ENCODE assay signal across 1 cellular context in genomic region chr3:125374996-125375941, GRCh38.
TF ChIP-seq lines count a peak whose summit lies in the region.

ZNF148 (minus strand) TSS chr3:125375325; CDS start chr3:125313640, 61,685 bp downstream.

TF ChIP-seq in HepG2, 621 proteins besides CTCF, POLR2A, EP300 and RAD21 (continued from another document and continues in another):
- peak; percentile 88 for TF ChIP-seq ZNF142 (CRISPR knock-in tag; IDR thresholded peaks at IDR 0.05)
- no peak for TF ChIP-seq ARID2 (CRISPR knock-in tag; IDR thresholded peaks at IDR 0.05; ENCODE audit: borderline replicate concordance)
- TF ChIP-seq ZNF205 (CRISPR knock-in tag; IDR thresholded peaks at IDR 0.05) = no peak; the same call in 1 of the 2 replicates
- no peak for TF ChIP-seq NCOA5 (CRISPR knock-in tag; IDR thresholded peaks at IDR 0.05)
- peak; percentile 92 for TF ChIP-seq ZNF639 (CRISPR knock-in tag; conservative IDR thresholded peaks at IDR 0.05)
- no peak for TF ChIP-seq LBX2 (CRISPR knock-in tag; IDR thresholded peaks at IDR 0.05; ENCODE audit: borderline replicate concordance)
- peak; percentile 58 for TF ChIP-seq FOXA3 (CRISPR knock-in tag; IDR thresholded peaks at IDR 0.05)
- TF ChIP-seq ZNF761 (CRISPR knock-in tag; conservative IDR thresholded peaks at IDR 0.05) = 0 out of 2 replicates have a peak, but pooled peaks have one; percentile 32
- TF ChIP-seq ZNF160 (CRISPR knock-in tag; IDR thresholded peaks at IDR 0.05) = no peak; the same call in 1 of the 2 replicates
- TF ChIP-seq DDIT3 (CRISPR knock-in tag; IDR thresholded peaks at IDR 0.05) = no peak
- TF ChIP-seq RXRB (CRISPR knock-in tag; IDR thresholded peaks at IDR 0.05; ENCODE audit: borderline replicate concordance) = peak; percentile 55; the same call in 1 of the 2 replicates
- TF ChIP-seq PATZ1 (CRISPR knock-in tag; IDR thresholded peaks at IDR 0.05) = peak; percentile 42; the same call in 1 of the 2 replicates
- 0 out of 2 replicates have a peak, but pooled peaks have one; percentile 31 for TF ChIP-seq ZHX1 (CRISPR knock-in tag; IDR thresholded peaks at IDR 0.05; ENCODE audit: low read depth)
- peak; percentile 71 for TF ChIP-seq ZFX (CRISPR knock-in tag; IDR thresholded peaks at IDR 0.05; ENCODE audit: low read depth)
- no peak for TF ChIP-seq ZNF20 (CRISPR knock-in tag; IDR thresholded peaks at IDR 0.05)
- no peak for TF ChIP-seq ZNF674 (CRISPR knock-in tag; IDR thresholded peaks at IDR 0.05; ENCODE audit: low read depth)
- peak; percentile 77; the same call in 1 of the 2 replicates for TF ChIP-seq AHR (CRISPR knock-in tag; IDR thresholded peaks at IDR 0.05)
- TF ChIP-seq ZNF124 (CRISPR knock-in tag; IDR thresholded peaks at IDR 0.05) = peak; percentile 42; the same call in 1 of the 2 replicates
- TF ChIP-seq ZNF350 (CRISPR knock-in tag; IDR thresholded peaks at IDR 0.05; ENCODE audit: borderline replicate concordance, low read depth) = peak; percentile 88
- no peak for TF ChIP-seq JUND (CRISPR knock-in tag; IDR thresholded peaks at IDR 0.05)
- no peak for TF ChIP-seq IRF1 (CRISPR knock-in tag; IDR thresholded peaks at IDR 0.05; ENCODE audit: low read depth)
- no peak for TF ChIP-seq ZSCAN20 (CRISPR knock-in tag; IDR thresholded peaks at IDR 0.05; ENCODE audit: borderline replicate concordance)
- no peak for TF ChIP-seq ZNF660 (CRISPR knock-in tag; IDR thresholded peaks at IDR 0.05; ENCODE audit: borderline replicate concordance, low read depth)
- peak; percentile 78 for TF ChIP-seq ZGPAT (CRISPR knock-in tag; IDR thresholded peaks at IDR 0.05)
- peak; percentile 61; the same call in 1 of the 2 replicates for TF ChIP-seq ISL2 (CRISPR knock-in tag; IDR thresholded peaks at IDR 0.05)
- TF ChIP-seq BCL3 (CRISPR knock-in tag; IDR thresholded peaks at IDR 0.05) = no peak
- TF ChIP-seq ZBTB8A (CRISPR knock-in tag; IDR thresholded peaks at IDR 0.05; ENCODE audit: borderline replicate concordance, low read depth) = no peak
- peak; percentile 75; the same call in 1 of the 2 replicates for TF ChIP-seq NFKB2 (CRISPR knock-in tag; IDR thresholded peaks at IDR 0.05; ENCODE audit: borderline replicate concordance)
- 0 out of 2 replicates have a peak, but pooled peaks have one; percentile 54 for TF ChIP-seq KLF11 (CRISPR knock-in tag; IDR thresholded peaks at IDR 0.05)
- no peak for TF ChIP-seq TAF15 (IDR thresholded peaks at IDR 0.05; ENCODE audit: low read depth, low read length, poor library complexity, severe bottlenecking)
- no peak for TF ChIP-seq RBM22 (optimal IDR thresholded peaks at IDR 0.05; ENCODE audit: low read length)
- TF ChIP-seq NCOA1 (CRISPR knock-in tag; IDR thresholded peaks at IDR 0.05) = peak; percentile 31; the same call in 1 of the 2 replicates
- peak; percentile 76; the same call in 1 of the 2 replicates for TF ChIP-seq ETV5 (CRISPR knock-in tag; IDR thresholded peaks at IDR 0.05; ENCODE audit: borderline replicate concordance)
- peak in 1 of 2 experiments; percentile 84; a peak in 2 of 4 replicates for TF ChIP-seq KLF16 (CRISPR knock-in tag; IDR thresholded peaks at IDR 0.05)
- no peak for TF ChIP-seq ZSCAN21 (CRISPR knock-in tag; IDR thresholded peaks at IDR 0.05; ENCODE audit: borderline replicate concordance)
- TF ChIP-seq ZBTB43 (CRISPR knock-in tag; conservative IDR thresholded peaks at IDR 0.05) = peak; percentile 49; the same call in 1 of the 2 replicates
- TF ChIP-seq ZNF510 (CRISPR knock-in tag; IDR thresholded peaks at IDR 0.05; ENCODE audit: low read depth) = no peak
- no peak for TF ChIP-seq WIZ (CRISPR knock-in tag; IDR thresholded peaks at IDR 0.05)
- no peak for TF ChIP-seq ETS1 (CRISPR knock-in tag; IDR thresholded peaks at IDR 0.05)
- TF ChIP-seq U2AF1 (optimal IDR thresholded peaks at IDR 0.05; ENCODE audit: low read depth, low read length) = no peak
